In genomic region chr4:88456757-88457306, GRCh38 we compare ENCODE assay signal across 8 cellular contexts. TPM values are rescaled to one million over a fixed set of nuclear protein-coding genes. Genes with fewer than 3 reads are reported as not detected.
DNase-seq lines count a peak whose midpoint lies in the region; ATAC-seq and TF ChIP-seq lines count a peak whose summit lies in the region.

TSS of gene HERC5 (plus strand) at chr4:88457119. CDS start at chr4:88457270, 151 bp downstream.

- 1% methylated on average over 30 to 48 of the region's 48 CpGs for WGBS in lower leg skin, 2 donors

- H3K4me3 ChIP-seq in AG10803 (ENCODE audit: low read length) (peak within 1 kb of the TSS; percentile 68), lower leg skin (ENCODE audit: low read depth, poor library complexity, severe bottlenecking) (peak within 1 kb of the TSS; percentile 46)

- peak; percentile 65 for TF ChIP-seq CTCF in AG10803 (conservative IDR thresholded peaks at IDR 0.05; ENCODE audit: low read length)
- TF ChIP-seq CTCF in lower leg skin (IDR thresholded peaks at IDR 0.05) = peak in 1 of 3 donors; percentile 45

- DNase-seq in AG10803 (ENCODE audit: low read depth) = peak; percentile 76
- DNase-seq in NCI-H526 treated with DMSO at 0.1 percent for 48 hours (lab: John Stamatoyannopoulos, UW) = peak; percentile 64
- DNase-seq in activated CD4-positive, alpha-beta T cell treated with anti-CD3 and anti-CD28 coated beads, Interleukin-2, amount 50 U/mL, for 4 hours = peak; percentile 86 to 88
- peak; percentile 89 for DNase-seq in ecto neural progenitor cell (ENCODE audit: low spot score)
- peak; percentile 85 to 98 for DNase-seq in lower leg skin (ENCODE audit: low spot score in 2 of 2)
- peak; percentile 81 to 89 for DNase-seq in stimulated activated CD4-positive, alpha-beta T cell treated with anti-CD3 and anti-CD28 coated beads, Interleukin-4, amount 100 ng/mL, for 4 hours

- TF ChIP-seq POLR2A in lower leg skin (IDR thresholded peaks at IDR 0.05) = no peak

- ATAC-seq in GM18873 (IDR thresholded peaks at IDR 0.05; ENCODE audit: low FRiP score, unreplicated experiment) (peak; percentile 90), HG03135 (IDR thresholded peaks at IDR 0.05; ENCODE audit: unreplicated experiment) (peak; percentile 94)

- intact Hi-C loops in lower leg skin (cut with DNase I; ENCODE audit: low total_unique reads) = loop anchor here (5.0 kb wide), 1 partner anchor 240 kb away; no protein-coding TSS in a partner anchor

RNA-seq across cellular contexts. Expression of gene HERC5, which starts in this region (rescaled TPM):
- total RNA-seq in lower leg skin = 1 to 10 TPM in 3 of 4 donors, under 1 TPM in 1; 0.51 to 2.7 (median 1.9) TPM

Comparison
In these comparisons a context has a peak if more than half of its experiments do, and no peak if none do; other contexts are left out.
1. Peak in every context shown above with its lines: DNase-seq, ATAC-seq and H3K4me3 ChIP-seq.